Comparison of ENCODE assay signal across 8 cellular contexts in genomic region chr9:127225747-127226646, GRCh38. TPM values are rescaled to one million over a fixed set of nuclear protein-coding genes. Genes with fewer than 3 reads are reported as not detected.
DNase-seq lines count a peak whose midpoint lies in the region; ATAC-seq and TF ChIP-seq lines count a peak whose summit lies in the region.

No MANE protein-coding gene starts in this region.

- peaks cover 28% of the 10 kb centered on the region for H3K4me1 Mint-ChIP-seq in central memory CD8-positive, alpha-beta T cell

- H3K4me1 ChIP-seq in ES-I3 (ENCODE audit: insufficient read depth, low read length) (no peaks in the 10 kb centered on the region), muscle layer of colon (ENCODE audit: insufficient read depth, low read length) (peaks cover 15% of the 10 kb centered on the region)

- H3K36me3 Mint-ChIP-seq in central memory CD8-positive, alpha-beta T cell (ENCODE audit: insufficient read depth), result peaks cover 27% of the 10 kb centered on the region

- H3K27ac Mint-ChIP-seq in central memory CD8-positive, alpha-beta T cell (ENCODE audit: low read depth), result peak overlapping the region; percentile 97

- no peak for ATAC-seq in central memory CD8-positive, alpha-beta T cell (replicated peaks; ENCODE audit: extremely low read depth, poor library complexity, severe bottlenecking)
- ATAC-seq in GM21825 (IDR thresholded peaks at IDR 0.05; ENCODE audit: unreplicated experiment), result no peak

- DNase-seq in LNCaP clone FGC (ENCODE audit: low read depth), result no peak
- no peak for DNase-seq in central memory CD8-positive, alpha-beta T cell (ENCODE audit: low spot score in 2 of 2)
- no peak for DNase-seq in stimulated activated CD8-positive, alpha-beta memory T cell treated with anti-CD3 and anti-CD28 coated beads, Interleukin-4, amount 100 ng/mL, for 48 hours
- no peak for DNase-seq in GDM1 (lab: John Stamatoyannopoulos, UW)
- no peak for DNase-seq in mucosa of gallbladder (ENCODE audit: low spot score)

- H3K9me3 ChIP-seq in ES-I3 (ENCODE audit: control insufficient read depth, insufficient read depth, low read length), result no peaks in the 10 kb centered on the region
- H3K9me3 ChIP-seq in muscle layer of colon (ENCODE audit: low read length), result no peaks in the 10 kb centered on the region

- H3K27me3 ChIP-seq in muscle layer of colon (ENCODE audit: control insufficient read depth in 1 of 2, insufficient read depth in 2 of 2, low read length in 2 of 2), result no peaks in the 10 kb centered on the region

- H3K4me3 ChIP-seq in LNCaP clone FGC (ENCODE audit: low read depth, low read length) (peak overlapping the region; percentile 69), muscle layer of colon (ENCODE audit: low read depth in 1 of 2, low read length in 2 of 2) (peak overlapping the region; percentile 23 to 56)

- peak overlapping the region; percentile 75; the same call in 1 of the 2 replicates for H3K9ac ChIP-seq in ES-I3 (ENCODE audit: low read depth, low read length)
- H3K9ac ChIP-seq in muscle layer of colon (ENCODE audit: low read length), result no peak overlapping the region

- H3K36me3 ChIP-seq in ES-I3 (ENCODE audit: insufficient read depth, low read length) (no peaks in the 10 kb centered on the region), muscle layer of colon (ENCODE audit: insufficient read depth, low read length) (no peaks in the 10 kb centered on the region)

- H3K9me3 Mint-ChIP-seq in central memory CD8-positive, alpha-beta T cell, result no peaks in the 10 kb centered on the region

- no peak overlapping the region for H3K27ac ChIP-seq in muscle layer of colon (ENCODE audit: low read depth, low read length)

- no peak for TF ChIP-seq CTCF in LNCaP clone FGC (IDR thresholded peaks at IDR 0.05; ENCODE audit: control insufficient read depth, extremely low read depth, insufficient read depth)

- H3K4me3 Mint-ChIP-seq in central memory CD8-positive, alpha-beta T cell, result peak overlapping the region; percentile 91

- H3K27me3 Mint-ChIP-seq in central memory CD8-positive, alpha-beta T cell, result no peaks in the 10 kb centered on the region

RNA-seq across cellular contexts. Expression of gene GARNL3, which starts 38.6 kb away (rescaled TPM):
- 17.1 TPM for total RNA-seq in mucosa of gallbladder
